Comparison of ENCODE assay signal across 1 cellular context in the genomic region with DNA sequence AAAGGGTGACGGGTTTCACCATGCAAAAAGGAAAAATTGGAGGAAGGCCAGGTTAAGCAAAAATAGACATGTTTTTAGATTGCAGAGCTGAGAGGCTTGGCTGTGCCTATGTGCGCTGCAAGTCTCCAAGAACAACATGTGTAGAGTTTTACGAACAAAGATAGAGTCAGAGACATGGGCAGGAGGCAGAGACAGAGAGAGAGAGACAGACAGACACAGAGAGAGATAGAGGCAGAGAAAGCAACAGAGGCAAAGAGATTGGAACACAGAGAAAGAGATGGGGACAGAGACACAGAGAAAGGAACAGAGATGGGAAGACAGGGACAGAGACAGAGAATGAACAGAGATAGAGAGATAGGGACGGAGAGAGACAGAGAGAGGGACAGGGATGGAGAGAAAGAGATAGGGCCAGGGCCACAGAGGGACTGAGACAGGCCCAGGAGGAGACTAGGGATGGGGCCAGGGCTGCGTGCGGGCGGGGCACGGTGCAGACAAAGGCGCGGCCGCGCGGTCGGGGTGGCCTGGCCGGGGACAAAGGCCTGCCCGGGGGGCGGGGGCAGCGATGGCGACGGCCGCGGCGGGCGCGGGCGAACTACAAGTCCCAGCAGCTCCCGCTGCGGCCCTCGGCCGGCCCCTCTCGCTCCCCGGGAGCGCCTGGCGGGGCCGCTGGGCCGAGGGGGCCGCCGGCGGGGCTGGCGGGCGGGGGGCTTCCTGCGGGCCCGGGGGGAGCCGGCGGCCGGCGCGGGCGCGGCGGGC.
A peak's percentile ranks its signal among the peaks of the same experiment; 100 is the strongest.
TF ChIP-seq lines count a peak whose summit lies in the region.

A gene (plus strand): TSS at position 633 of the 756 bp plus-strand sequence. CDS start 3,140 bp downstream, outside the sequence.

TF ChIP-seq in HepG2, 621 proteins besides CTCF, POLR2A, EP300 and RAD21 (continued from another document and continues in another):
- TF ChIP-seq, protein P1, sequence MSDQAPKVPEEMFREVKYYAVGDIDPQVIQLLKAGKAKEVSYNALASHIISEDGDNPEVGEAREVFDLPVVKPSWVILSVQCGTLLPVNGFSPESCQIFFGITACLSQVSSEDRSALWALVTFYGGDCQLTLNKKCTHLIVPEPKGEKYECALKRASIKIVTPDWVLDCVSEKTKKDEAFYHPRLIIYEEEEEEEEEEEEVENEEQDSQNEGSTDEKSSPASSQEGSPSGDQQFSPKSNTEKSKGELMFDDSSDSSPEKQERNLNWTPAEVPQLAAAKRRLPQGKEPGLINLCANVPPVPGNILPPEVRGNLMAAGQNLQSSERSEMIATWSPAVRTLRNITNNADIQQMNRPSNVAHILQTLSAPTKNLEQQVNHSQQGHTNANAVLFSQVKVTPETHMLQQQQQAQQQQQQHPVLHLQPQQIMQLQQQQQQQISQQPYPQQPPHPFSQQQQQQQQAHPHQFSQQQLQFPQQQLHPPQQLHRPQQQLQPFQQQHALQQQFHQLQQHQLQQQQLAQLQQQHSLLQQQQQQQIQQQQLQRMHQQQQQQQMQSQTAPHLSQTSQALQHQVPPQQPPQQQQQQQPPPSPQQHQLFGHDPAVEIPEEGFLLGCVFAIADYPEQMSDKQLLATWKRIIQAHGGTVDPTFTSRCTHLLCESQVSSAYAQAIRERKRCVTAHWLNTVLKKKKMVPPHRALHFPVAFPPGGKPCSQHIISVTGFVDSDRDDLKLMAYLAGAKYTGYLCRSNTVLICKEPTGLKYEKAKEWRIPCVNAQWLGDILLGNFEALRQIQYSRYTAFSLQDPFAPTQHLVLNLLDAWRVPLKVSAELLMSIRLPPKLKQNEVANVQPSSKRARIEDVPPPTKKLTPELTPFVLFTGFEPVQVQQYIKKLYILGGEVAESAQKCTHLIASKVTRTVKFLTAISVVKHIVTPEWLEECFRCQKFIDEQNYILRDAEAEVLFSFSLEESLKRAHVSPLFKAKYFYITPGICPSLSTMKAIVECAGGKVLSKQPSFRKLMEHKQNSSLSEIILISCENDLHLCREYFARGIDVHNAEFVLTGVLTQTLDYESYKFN (CRISPR knock-in tag; conservative IDR thresholded peaks at IDR 0.05), result no peak
- TF ChIP-seq ZNF883 (CRISPR knock-in tag; IDR thresholded peaks at IDR 0.05; ENCODE audit: not compliant biosample characterization) (no peak), KDM6A (CRISPR knock-in tag; IDR thresholded peaks at IDR 0.05; ENCODE audit: low read depth) (no peak), SPEN (CRISPR knock-in tag; IDR thresholded peaks at IDR 0.05; ENCODE audit: low read depth) (peak; percentile 39; the same call in 1 of the 2 replicates), SRSF9 (IDR thresholded peaks at IDR 0.05; ENCODE audit: borderline replicate concordance, insufficient read depth, low read depth, low read length, poor library complexity, severe bottlenecking) (no peak), ZNF746 (CRISPR knock-in tag; IDR thresholded peaks at IDR 0.05) (no peak), CEBPB (IDR thresholded peaks at IDR 0.05; ENCODE audit: borderline replicate concordance, low read depth, low read length) (no peak), ZSCAN30 (CRISPR knock-in tag; IDR thresholded peaks at IDR 0.05) (no peak), RBM22 (optimal IDR thresholded peaks at IDR 0.05; ENCODE audit: low read length) (no peak), FOXO1 (CRISPR knock-in tag; IDR thresholded peaks at IDR 0.05) (no peak), KMT2A (CRISPR knock-in tag; IDR thresholded peaks at IDR 0.05) (no peak), TOPORS (CRISPR knock-in tag; IDR thresholded peaks at IDR 0.05) (no peak), PTBP1 (IDR thresholded peaks at IDR 0.05; ENCODE audit: low read depth, low read length, poor library complexity, severe bottlenecking) (no peak), JUND (CRISPR knock-in tag; IDR thresholded peaks at IDR 0.05) (no peak), EED (CRISPR knock-in tag; IDR thresholded peaks at IDR 0.05) (no peak), FOXK2 (IDR thresholded peaks at IDR 0.05) (0 out of 2 replicates have a peak, but pooled peaks have one; percentile 13), ZNF83 (CRISPR knock-in tag; IDR thresholded peaks at IDR 0.05; ENCODE audit: borderline replicate concordance) (no peak), ZNF841 (CRISPR knock-in tag; IDR thresholded peaks at IDR 0.05; ENCODE audit: borderline replicate concordance) (no peak), SP1 (IDR thresholded peaks at IDR 0.05) (no peak), SP1 (CRISPR knock-in tag; IDR thresholded peaks at IDR 0.05) (no peak), WIZ (CRISPR knock-in tag; IDR thresholded peaks at IDR 0.05) (no peak), ZNF572 (CRISPR knock-in tag; IDR thresholded peaks at IDR 0.05) (no peak), ZMYM3 (CRISPR knock-in tag; IDR thresholded peaks at IDR 0.05) (0 out of 2 replicates have a peak, but pooled peaks have one; percentile 19), MYNN (CRISPR knock-in tag; IDR thresholded peaks at IDR 0.05; ENCODE audit: low read depth) (no peak), PHF21A (CRISPR knock-in tag; IDR thresholded peaks at IDR 0.05) (no peak), CBX2 (IDR thresholded peaks at IDR 0.05; ENCODE audit: low read depth, low read length) (no peak), CBX2 (CRISPR knock-in tag; IDR thresholded peaks at IDR 0.05; ENCODE audit: low read depth) (no peak), RFXANK (CRISPR knock-in tag; IDR thresholded peaks at IDR 0.05) (no peak), MAFK (conservative IDR thresholded peaks at IDR 0.05 in 1 of 2, IDR thresholded peaks at IDR 0.05 in 1 of 2; ENCODE audit: low read length in 2 of 2) (no peak), MED13 (CRISPR knock-in tag; IDR thresholded peaks at IDR 0.05) (no peak), KAT8 (CRISPR knock-in tag; IDR thresholded peaks at IDR 0.05) (no peak), ZC3H13 (CRISPR knock-in tag; IDR thresholded peaks at IDR 0.05) (no peak), PAWR (CRISPR knock-in tag; IDR thresholded peaks at IDR 0.05; ENCODE audit: borderline replicate concordance) (no peak), NAIF1 (CRISPR knock-in tag; IDR thresholded peaks at IDR 0.05; ENCODE audit: borderline replicate concordance) (no peak), HMG20A (CRISPR knock-in tag; IDR thresholded peaks at IDR 0.05; ENCODE audit: borderline replicate concordance) (no peak), ZNF225 (CRISPR knock-in tag; IDR thresholded peaks at IDR 0.05) (no peak), GFI1 (CRISPR knock-in tag; IDR thresholded peaks at IDR 0.05; ENCODE audit: borderline replicate concordance) (no peak), TMF1 (CRISPR knock-in tag; IDR thresholded peaks at IDR 0.05; ENCODE audit: low read depth) (no peak), ZFP1 (CRISPR knock-in tag; IDR thresholded peaks at IDR 0.05) (no peak), ZBTB42 (CRISPR knock-in tag; IDR thresholded peaks at IDR 0.05) (no peak), POLR2AphosphoS5 (IDR thresholded peaks at IDR 0.05; ENCODE audit: low read depth, low read length) (peak; percentile 25; the same call in 1 of the 2 replicates), ATRX (CRISPR knock-in tag; IDR thresholded peaks at IDR 0.05; ENCODE audit: borderline replicate concordance) (no peak), ZNF749 (CRISPR knock-in tag; IDR thresholded peaks at IDR 0.05; ENCODE audit: borderline replicate concordance) (no peak), PHF5A (CRISPR knock-in tag; IDR thresholded peaks at IDR 0.05; ENCODE audit: low read depth, unreplicated experiment) (no peak), ZBTB8A (CRISPR knock-in tag; IDR thresholded peaks at IDR 0.05; ENCODE audit: borderline replicate concordance, low read depth) (no peak), KLF6 (CRISPR knock-in tag; IDR thresholded peaks at IDR 0.05) (no peak), NFATC3 (CRISPR knock-in tag; IDR thresholded peaks at IDR 0.05) (no peak)
- TF ChIP-seq, protein P2, sequence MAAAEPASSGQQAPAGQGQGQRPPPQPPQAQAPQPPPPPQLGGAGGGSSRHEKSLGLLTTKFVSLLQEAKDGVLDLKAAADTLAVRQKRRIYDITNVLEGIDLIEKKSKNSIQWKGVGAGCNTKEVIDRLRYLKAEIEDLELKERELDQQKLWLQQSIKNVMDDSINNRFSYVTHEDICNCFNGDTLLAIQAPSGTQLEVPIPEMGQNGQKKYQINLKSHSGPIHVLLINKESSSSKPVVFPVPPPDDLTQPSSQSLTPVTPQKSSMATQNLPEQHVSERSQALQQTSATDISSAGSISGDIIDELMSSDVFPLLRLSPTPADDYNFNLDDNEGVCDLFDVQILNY (CRISPR knock-in tag; conservative IDR thresholded peaks at IDR 0.05), result no peak
- TF ChIP-seq, protein P3, sequence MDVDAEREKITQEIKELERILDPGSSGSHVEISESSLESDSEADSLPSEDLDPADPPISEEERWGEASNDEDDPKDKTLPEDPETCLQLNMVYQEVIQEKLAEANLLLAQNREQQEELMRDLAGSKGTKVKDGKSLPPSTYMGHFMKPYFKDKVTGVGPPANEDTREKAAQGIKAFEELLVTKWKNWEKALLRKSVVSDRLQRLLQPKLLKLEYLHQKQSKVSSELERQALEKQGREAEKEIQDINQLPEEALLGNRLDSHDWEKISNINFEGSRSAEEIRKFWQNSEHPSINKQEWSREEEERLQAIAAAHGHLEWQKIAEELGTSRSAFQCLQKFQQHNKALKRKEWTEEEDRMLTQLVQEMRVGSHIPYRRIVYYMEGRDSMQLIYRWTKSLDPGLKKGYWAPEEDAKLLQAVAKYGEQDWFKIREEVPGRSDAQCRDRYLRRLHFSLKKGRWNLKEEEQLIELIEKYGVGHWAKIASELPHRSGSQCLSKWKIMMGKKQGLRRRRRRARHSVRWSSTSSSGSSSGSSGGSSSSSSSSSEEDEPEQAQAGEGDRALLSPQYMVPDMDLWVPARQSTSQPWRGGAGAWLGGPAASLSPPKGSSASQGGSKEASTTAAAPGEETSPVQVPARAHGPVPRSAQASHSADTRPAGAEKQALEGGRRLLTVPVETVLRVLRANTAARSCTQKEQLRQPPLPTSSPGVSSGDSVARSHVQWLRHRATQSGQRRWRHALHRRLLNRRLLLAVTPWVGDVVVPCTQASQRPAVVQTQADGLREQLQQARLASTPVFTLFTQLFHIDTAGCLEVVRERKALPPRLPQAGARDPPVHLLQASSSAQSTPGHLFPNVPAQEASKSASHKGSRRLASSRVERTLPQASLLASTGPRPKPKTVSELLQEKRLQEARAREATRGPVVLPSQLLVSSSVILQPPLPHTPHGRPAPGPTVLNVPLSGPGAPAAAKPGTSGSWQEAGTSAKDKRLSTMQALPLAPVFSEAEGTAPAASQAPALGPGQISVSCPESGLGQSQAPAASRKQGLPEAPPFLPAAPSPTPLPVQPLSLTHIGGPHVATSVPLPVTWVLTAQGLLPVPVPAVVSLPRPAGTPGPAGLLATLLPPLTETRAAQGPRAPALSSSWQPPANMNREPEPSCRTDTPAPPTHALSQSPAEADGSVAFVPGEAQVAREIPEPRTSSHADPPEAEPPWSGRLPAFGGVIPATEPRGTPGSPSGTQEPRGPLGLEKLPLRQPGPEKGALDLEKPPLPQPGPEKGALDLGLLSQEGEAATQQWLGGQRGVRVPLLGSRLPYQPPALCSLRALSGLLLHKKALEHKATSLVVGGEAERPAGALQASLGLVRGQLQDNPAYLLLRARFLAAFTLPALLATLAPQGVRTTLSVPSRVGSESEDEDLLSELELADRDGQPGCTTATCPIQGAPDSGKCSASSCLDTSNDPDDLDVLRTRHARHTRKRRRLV (CRISPR knock-in tag; IDR thresholded peaks at IDR 0.05), result no peak
- TF ChIP-seq, protein P4, sequence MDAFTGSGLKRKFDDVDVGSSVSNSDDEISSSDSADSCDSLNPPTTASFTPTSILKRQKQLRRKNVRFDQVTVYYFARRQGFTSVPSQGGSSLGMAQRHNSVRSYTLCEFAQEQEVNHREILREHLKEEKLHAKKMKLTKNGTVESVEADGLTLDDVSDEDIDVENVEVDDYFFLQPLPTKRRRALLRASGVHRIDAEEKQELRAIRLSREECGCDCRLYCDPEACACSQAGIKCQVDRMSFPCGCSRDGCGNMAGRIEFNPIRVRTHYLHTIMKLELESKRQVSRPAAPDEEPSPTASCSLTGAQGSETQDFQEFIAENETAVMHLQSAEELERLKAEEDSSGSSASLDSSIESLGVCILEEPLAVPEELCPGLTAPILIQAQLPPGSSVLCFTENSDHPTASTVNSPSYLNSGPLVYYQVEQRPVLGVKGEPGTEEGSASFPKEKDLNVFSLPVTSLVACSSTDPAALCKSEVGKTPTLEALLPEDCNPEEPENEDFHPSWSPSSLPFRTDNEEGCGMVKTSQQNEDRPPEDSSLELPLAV (CRISPR knock-in tag; conservative IDR thresholded peaks at IDR 0.05; ENCODE audit: low read depth), result no peak
- TF ChIP-seq, protein P5, sequence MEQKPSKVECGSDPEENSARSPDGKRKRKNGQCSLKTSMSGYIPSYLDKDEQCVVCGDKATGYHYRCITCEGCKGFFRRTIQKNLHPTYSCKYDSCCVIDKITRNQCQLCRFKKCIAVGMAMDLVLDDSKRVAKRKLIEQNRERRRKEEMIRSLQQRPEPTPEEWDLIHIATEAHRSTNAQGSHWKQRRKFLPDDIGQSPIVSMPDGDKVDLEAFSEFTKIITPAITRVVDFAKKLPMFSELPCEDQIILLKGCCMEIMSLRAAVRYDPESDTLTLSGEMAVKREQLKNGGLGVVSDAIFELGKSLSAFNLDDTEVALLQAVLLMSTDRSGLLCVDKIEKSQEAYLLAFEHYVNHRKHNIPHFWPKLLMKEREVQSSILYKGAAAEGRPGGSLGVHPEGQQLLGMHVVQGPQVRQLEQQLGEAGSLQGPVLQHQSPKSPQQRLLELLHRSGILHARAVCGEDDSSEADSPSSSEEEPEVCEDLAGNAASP (CRISPR knock-in tag; IDR thresholded peaks at IDR 0.05; ENCODE audit: borderline replicate concordance), result no peak
- TF ChIP-seq, protein P6, sequence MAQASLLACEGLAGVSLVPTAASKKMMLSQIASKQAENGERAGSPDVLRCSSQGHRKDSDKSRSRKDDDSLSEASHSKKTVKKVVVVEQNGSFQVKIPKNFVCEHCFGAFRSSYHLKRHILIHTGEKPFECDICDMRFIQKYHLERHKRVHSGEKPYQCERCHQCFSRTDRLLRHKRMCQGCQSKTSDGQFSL (CRISPR knock-in tag; IDR thresholded peaks at IDR 0.05), result no peak
- TF ChIP-seq, protein P7, sequence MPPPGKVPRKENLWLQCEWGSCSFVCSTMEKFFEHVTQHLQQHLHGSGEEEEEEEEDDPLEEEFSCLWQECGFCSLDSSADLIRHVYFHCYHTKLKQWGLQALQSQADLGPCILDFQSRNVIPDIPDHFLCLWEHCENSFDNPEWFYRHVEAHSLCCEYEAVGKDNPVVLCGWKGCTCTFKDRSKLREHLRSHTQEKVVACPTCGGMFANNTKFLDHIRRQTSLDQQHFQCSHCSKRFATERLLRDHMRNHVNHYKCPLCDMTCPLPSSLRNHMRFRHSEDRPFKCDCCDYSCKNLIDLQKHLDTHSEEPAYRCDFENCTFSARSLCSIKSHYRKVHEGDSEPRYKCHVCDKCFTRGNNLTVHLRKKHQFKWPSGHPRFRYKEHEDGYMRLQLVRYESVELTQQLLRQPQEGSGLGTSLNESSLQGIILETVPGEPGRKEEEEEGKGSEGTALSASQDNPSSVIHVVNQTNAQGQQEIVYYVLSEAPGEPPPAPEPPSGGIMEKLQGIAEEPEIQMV (CRISPR knock-in tag; IDR thresholded peaks at IDR 0.05; ENCODE audit: low read depth), result no peak
- TF ChIP-seq, protein P8, sequence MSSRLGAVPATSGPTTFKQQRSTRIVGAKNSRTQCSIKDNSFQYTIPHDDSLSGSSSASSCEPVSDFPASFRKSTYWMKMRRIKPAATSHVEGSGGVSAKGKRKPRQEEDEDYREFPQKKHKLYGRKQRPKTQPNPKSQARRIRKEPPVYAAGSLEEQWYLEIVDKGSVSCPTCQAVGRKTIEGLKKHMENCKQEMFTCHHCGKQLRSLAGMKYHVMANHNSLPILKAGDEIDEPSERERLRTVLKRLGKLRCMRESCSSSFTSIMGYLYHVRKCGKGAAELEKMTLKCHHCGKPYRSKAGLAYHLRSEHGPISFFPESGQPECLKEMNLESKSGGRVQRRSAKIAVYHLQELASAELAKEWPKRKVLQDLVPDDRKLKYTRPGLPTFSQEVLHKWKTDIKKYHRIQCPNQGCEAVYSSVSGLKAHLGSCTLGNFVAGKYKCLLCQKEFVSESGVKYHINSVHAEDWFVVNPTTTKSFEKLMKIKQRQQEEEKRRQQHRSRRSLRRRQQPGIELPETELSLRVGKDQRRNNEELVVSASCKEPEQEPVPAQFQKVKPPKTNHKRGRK (CRISPR knock-in tag; IDR thresholded peaks at IDR 0.05), result peak; percentile 93
